In the genomic region with DNA sequence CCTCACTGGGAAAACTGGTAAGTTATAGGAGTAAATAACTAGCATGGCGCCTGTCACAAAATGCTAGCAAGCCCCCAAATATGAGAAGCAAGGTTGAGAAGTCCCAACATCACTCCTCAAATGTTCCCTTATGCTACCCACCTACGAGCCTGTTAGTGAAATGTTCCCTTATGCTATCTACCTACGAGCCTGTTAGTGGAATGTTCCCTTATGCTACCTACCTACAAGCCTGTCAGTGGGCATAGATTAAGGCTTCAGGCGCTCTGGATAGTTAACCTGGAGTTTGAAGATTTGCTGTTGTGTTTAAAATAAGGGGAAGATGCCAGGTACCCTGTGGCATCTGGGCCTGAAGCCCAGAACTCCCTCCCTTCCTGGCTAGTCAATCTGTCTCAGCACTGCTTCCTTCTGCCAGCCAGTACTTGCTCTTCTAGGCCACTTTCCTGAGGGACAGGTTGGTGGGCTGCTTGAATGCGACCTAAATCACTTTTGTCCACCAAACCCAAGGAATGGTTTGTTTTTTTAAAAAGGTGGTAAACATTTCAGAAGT, we compare ENCODE assay signal across 1 cellular context.
TF ChIP-seq lines count a peak whose summit lies in the region.

No MANE protein-coding gene starts in this region.

TF ChIP-seq in K562, 482 proteins besides CTCF, POLR2A, EP300 and RAD21:
- TF ChIP-seq, protein P1, sequence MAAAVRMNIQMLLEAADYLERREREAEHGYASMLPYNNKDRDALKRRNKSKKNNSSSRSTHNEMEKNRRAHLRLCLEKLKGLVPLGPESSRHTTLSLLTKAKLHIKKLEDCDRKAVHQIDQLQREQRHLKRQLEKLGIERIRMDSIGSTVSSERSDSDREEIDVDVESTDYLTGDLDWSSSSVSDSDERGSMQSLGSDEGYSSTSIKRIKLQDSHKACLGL (CRISPR knock-in tag; IDR thresholded peaks at IDR 0.05; ENCODE audit: borderline replicate concordance, poor library complexity, severe bottlenecking): no peak
